In genomic region chr20:43511879-43512278, GRCh38 we compare ENCODE assay signal across 14 cellular contexts. TPM values are rescaled to one million over a fixed set of nuclear protein-coding genes. Genes with fewer than 3 reads are reported as not detected.
"Had no signal": no experiment of that assay in that cellular context is flagged by ENCODE, and none has a peak within 500 bp of the region (broad histone marks: within the 10 kb centered on the region; RNA-seq: fewer than 3 reads in every experiment).

No MANE protein-coding gene starts in this region.

- H3K4me3 Mint-ChIP-seq: dendritic cell treated with granulocyte-macrophage colony-stimulating factor and Interleukin-4, amounts not matched to agents 40 ng/mL and 50 ng/mL, for 4 days; effector memory CD8-positive, alpha-beta T cell had no signal

- H3K9me3 Mint-ChIP-seq: dendritic cell treated with granulocyte-macrophage colony-stimulating factor and Interleukin-4, amounts not matched to agents 40 ng/mL and 50 ng/mL, for 4 days; effector memory CD8-positive, alpha-beta T cell had no signal

- H3K27ac Mint-ChIP-seq: dendritic cell treated with granulocyte-macrophage colony-stimulating factor and Interleukin-4, amounts not matched to agents 40 ng/mL and 50 ng/mL, for 4 days; effector memory CD8-positive, alpha-beta T cell had no signal

- DNase-seq: cerebellar nuclear complex; effector memory CD8-positive, alpha-beta T cell; foreskin keratinocyte; heart left ventricle; hippocampal formation; mesendoderm; naive thymus-derived CD4-positive, alpha-beta T cell; small intestine; stimulated activated CD4-positive, alpha-beta T cell treated with anti-CD3 and anti-CD28 coated beads, Interleukin-12 subunit alpha, Interleukin-12 subunit beta, amount 100 ng/mL, for 4 hours; stimulated activated naive CD4-positive, alpha-beta T cell treated with Interleukin-2 at 50 U/mL for 16 hours; trophoblast cell had no signal

RNA-seq across cellular contexts. Expression of gene SGK2, which starts 46.9 kb away (rescaled TPM):
- total RNA-seq: lung microvascular endothelial cell, pulmonary artery endothelial cell had no signal
- polyA plus RNA-seq: naive thymus-derived CD4-positive, alpha-beta T cell had no signal
